ENCODE assay signal across 11 cellular contexts in the genomic region with DNA sequence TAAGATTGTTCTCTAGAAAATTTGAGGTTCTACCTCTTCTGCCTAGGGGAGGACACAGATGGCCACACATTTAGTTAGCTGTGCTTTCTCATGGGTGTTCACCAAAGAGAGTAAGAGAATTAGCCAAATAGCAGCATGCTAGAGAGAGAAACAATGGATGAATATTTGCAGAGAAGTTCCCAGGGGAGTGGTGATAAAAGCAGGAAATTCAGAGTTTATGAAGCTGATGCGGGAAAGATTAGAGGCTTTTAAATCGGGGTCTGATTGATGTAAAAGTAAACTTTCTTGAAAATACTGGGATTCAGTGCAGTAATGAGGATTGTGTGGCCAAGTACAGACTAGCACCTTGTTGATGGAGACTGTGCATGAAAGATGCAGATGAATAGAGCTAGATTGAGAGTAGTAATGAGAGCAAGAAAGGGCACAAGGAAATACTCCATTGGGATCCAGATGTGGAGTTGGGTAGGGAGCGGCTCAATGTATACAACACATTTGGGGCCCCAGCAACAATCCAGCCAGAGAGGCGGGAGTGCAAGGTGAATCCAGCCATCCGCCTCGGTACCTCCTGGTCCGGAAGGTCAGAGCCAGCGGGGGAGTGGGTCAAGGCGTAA. TPM values are rescaled to one million over a fixed set of nuclear protein-coding genes. Genes with fewer than 3 reads are reported as not detected.
A peak's percentile ranks its signal among the peaks of the same experiment; 100 is the strongest.
DNase-seq lines count a peak whose midpoint lies in the region; ATAC-seq and TF ChIP-seq lines count a peak whose summit lies in the region.
"Had no signal": no experiment of that assay in that cellular context is flagged by ENCODE, and none has a peak within 500 bp of the region (broad histone marks: within the 10 kb centered on the region; RNA-seq: fewer than 3 reads in every experiment).

No MANE protein-coding gene starts in this region.

- no peaks in the 10 kb centered on the region for H3K9me3 Mint-ChIP-seq in activated CD4-positive, alpha-beta T cell treated with anti-CD3 and anti-CD28 coated beads, Interleukin-2, amount 10 ng/mL, durations not matched to agents 24 days and 14 days
- no peaks in the 10 kb centered on the region for H3K9me3 Mint-ChIP-seq in activated CD4-positive, alpha-beta T cell treated with anti-CD3 and anti-CD28 coated beads for 36 hours (ENCODE audit: low read depth)
- no peaks in the 10 kb centered on the region for H3K9me3 Mint-ChIP-seq in progenitor cell of endocrine pancreas (ENCODE audit: low read depth)

- H3K27me3 Mint-ChIP-seq in activated CD4-positive, alpha-beta T cell treated with anti-CD3 and anti-CD28 coated beads, Interleukin-2, amount 10 ng/mL, durations not matched to agents 24 days and 14 days = peaks cover 72% of the 10 kb centered on the region
- H3K27me3 Mint-ChIP-seq in activated CD4-positive, alpha-beta T cell treated with anti-CD3 and anti-CD28 coated beads for 36 hours = peaks cover 54% of the 10 kb centered on the region
- peaks cover 85% of the 10 kb centered on the region for H3K27me3 Mint-ChIP-seq in progenitor cell of endocrine pancreas

- H3K4me1 Mint-ChIP-seq in activated CD4-positive, alpha-beta T cell treated with anti-CD3 and anti-CD28 coated beads, Interleukin-2, amount 10 ng/mL, durations not matched to agents 24 days and 14 days = peaks cover 21% of the 10 kb centered on the region
- peaks cover 23% of the 10 kb centered on the region for H3K4me1 Mint-ChIP-seq in activated CD4-positive, alpha-beta T cell treated with anti-CD3 and anti-CD28 coated beads for 36 hours
- peaks cover 10% of the 10 kb centered on the region for H3K4me1 Mint-ChIP-seq in progenitor cell of endocrine pancreas (ENCODE audit: low read depth)

- TF ChIP-seq POLR2A in esophagus squamous epithelium (IDR thresholded peaks at IDR 0.05) = no peak
- no peak for TF ChIP-seq POLR2A in thyroid gland (IDR thresholded peaks at IDR 0.05)

- H3K9me3 ChIP-seq in PC-9 (ENCODE audit: insufficient read depth, low read depth) (no peaks in the 10 kb centered on the region), esophagus squamous epithelium (no peaks in the 10 kb centered on the region), thyroid gland (no peaks in the 10 kb centered on the region)

- no peaks in the 10 kb centered on the region for H3K36me3 ChIP-seq in PC-9 (ENCODE audit: low read depth)
- H3K36me3 ChIP-seq in esophagus squamous epithelium = peaks cover 0 to 2% (median 0%) of the 10 kb centered on the region in 3 donors
- no peaks in the 10 kb centered on the region for H3K36me3 ChIP-seq in thyroid gland

- peak overlapping the region; percentile 73 for H3K4me3 Mint-ChIP-seq in activated CD4-positive, alpha-beta T cell treated with anti-CD3 and anti-CD28 coated beads, Interleukin-2, amount 10 ng/mL, durations not matched to agents 24 days and 14 days
- no peak overlapping the region for H3K4me3 Mint-ChIP-seq in activated CD4-positive, alpha-beta T cell treated with anti-CD3 and anti-CD28 coated beads for 36 hours
- H3K4me3 Mint-ChIP-seq in progenitor cell of endocrine pancreas (ENCODE audit: low read depth) = peak overlapping the region; percentile 14

- H4K20me1 ChIP-seq in PC-9 (ENCODE audit: insufficient read depth) = no peaks in the 10 kb centered on the region

- no peaks in the 10 kb centered on the region for H3K9me2 ChIP-seq in PC-9 (ENCODE audit: insufficient read depth)

- peaks cover 24% of the 10 kb centered on the region; the same call in 1 of the 2 replicates for H3F3A ChIP-seq in PC-9 (ENCODE audit: insufficient read depth, low read depth)

- H3K27me3 ChIP-seq in PC-9 (ENCODE audit: insufficient read depth, low read depth) (no peaks in the 10 kb centered on the region), esophagus squamous epithelium (peaks cover 25 to 82% (median 34%) of the 10 kb centered on the region in 4 donors), thyroid gland (peaks cover 76% of the 10 kb centered on the region)

- H3K4me1 ChIP-seq in PC-9 (replicated peaks; ENCODE audit: insufficient read depth) (peaks cover 32% of the 10 kb centered on the region), esophagus squamous epithelium (peaks cover 40 to 54% (median 42%) of the 10 kb centered on the region in 3 donors), thyroid gland (peaks cover 35 to 49% of the 10 kb centered on the region in 2 donors)

- H3K4me3 ChIP-seq in PC-9 (peak overlapping the region; percentile 67; the same call in 1 of the 2 replicates), esophagus squamous epithelium (peak overlapping the region in 3 of 4 donors; percentile 52 to 69 (median 62)), thyroid gland (replicated peaks in 1 of 3) (no peak overlapping the region)

- TSS peak; percentile 19 for BruUV-seq in PC-9 (replicated peaks; lab: Mats Ljungman, UMichigan)

- no peak for ATAC-seq in activated CD4-positive, alpha-beta T cell treated with anti-CD3 and anti-CD28 coated beads for 36 hours
- no peak for ATAC-seq in left cardiac atrium

- CTCF ChIA-PET in activated CD4-positive, alpha-beta T cell treated with anti-CD3 and anti-CD28 coated beads for 36 hours (lab: Charles Lee) = interaction anchor here (0.9 to 1.6 kb wide), 3 partner anchors 16 to 198 kb away, joined by 3 to 4 read pairs (median 4); no protein-coding TSS in a partner anchor
- CTCF ChIA-PET in PC-9 (lab: Charles Lee) = interaction anchor here (0.6 to 0.7 kb wide), 2 partner anchors 15 to 102 kb away, joined by 4 read pairs; no protein-coding TSS in a partner anchor

- no peak for DNase-seq in activated CD4-positive, alpha-beta T cell treated with anti-CD3 and anti-CD28 coated beads, Interleukin-2, amount 10 ng/mL, durations not matched to agents 24 days and 14 days
- DNase-seq in activated CD4-positive, alpha-beta T cell treated with anti-CD3 and anti-CD28 coated beads for 36 hours = no peak
- DNase-seq in PC-9 = no peak
- DNase-seq in esophagus squamous epithelium (lab: John Stamatoyannopoulos, UW) = no peak
- DNase-seq in progenitor cell of endocrine pancreas (ENCODE audit: low spot score, unreplicated experiment) = no peak
- no peak for DNase-seq in thyroid gland
- no peak for DNase-seq in HPDE6-E6E7 (ENCODE audit: extremely low spot score)
- DNase-seq in left cardiac atrium = no peak
- DNase-seq: amygdala, erythroblast had no signal

- peaks cover 13% of the 10 kb centered on the region for H3K36me3 Mint-ChIP-seq in activated CD4-positive, alpha-beta T cell treated with anti-CD3 and anti-CD28 coated beads, Interleukin-2, amount 10 ng/mL, durations not matched to agents 24 days and 14 days (ENCODE audit: low read depth)
- H3K36me3 Mint-ChIP-seq in activated CD4-positive, alpha-beta T cell treated with anti-CD3 and anti-CD28 coated beads for 36 hours (ENCODE audit: low read depth) = peaks cover 14% of the 10 kb centered on the region
- peaks cover 5% of the 10 kb centered on the region for H3K36me3 Mint-ChIP-seq in progenitor cell of endocrine pancreas (ENCODE audit: insufficient read depth)

- no peak overlapping the region for H3K27ac ChIP-seq in PC-9
- peak overlapping the region in 2 of 4 donors; percentile 48 to 59 for H3K27ac ChIP-seq in esophagus squamous epithelium
- H3K27ac ChIP-seq in thyroid gland = no peak overlapping the region
- H3K27ac ChIP-seq: skin epidermis had no signal

- peak overlapping the region; percentile 36 for H3K27ac Mint-ChIP-seq in activated CD4-positive, alpha-beta T cell treated with anti-CD3 and anti-CD28 coated beads, Interleukin-2, amount 10 ng/mL, durations not matched to agents 24 days and 14 days
- H3K27ac Mint-ChIP-seq in activated CD4-positive, alpha-beta T cell treated with anti-CD3 and anti-CD28 coated beads for 36 hours = no peak overlapping the region
- H3K27ac Mint-ChIP-seq in progenitor cell of endocrine pancreas = no peak overlapping the region

- intact Hi-C loops in activated CD4-positive, alpha-beta T cell treated with anti-CD3 and anti-CD28 coated beads, Interleukin-2, amount 10 ng/mL, durations not matched to agents 24 days and 14 days (cut with micrococcal nuclease) = loop anchor here (1.0 kb wide), 1 partner anchor 8 kb away; no protein-coding TSS in a partner anchor
- intact Hi-C loops in activated CD4-positive, alpha-beta T cell treated with anti-CD3 and anti-CD28 coated beads for 36 hours (cut with DNase I, micrococcal nuclease) = no loop called here
- intact Hi-C loops in PC-9 (cut with micrococcal nuclease; ENCODE audit: unreplicated experiment) = loop anchor here (5.0 kb wide), 1 partner anchor 33 kb away; a partner anchor contains a TSS
- intact Hi-C loops in esophagus squamous epithelium (cut with DNase I) = no loop called here
- intact Hi-C loops in thyroid gland (cut with DNase I) = no loop called here
- intact Hi-C loops in left cardiac atrium (cut with DNase I) = no loop called here

- POLR2A ChIA-PET in activated CD4-positive, alpha-beta T cell treated with anti-CD3 and anti-CD28 coated beads for 36 hours (lab: Charles Lee) = interaction anchor here (0.8 kb wide), 1 partner anchor 9 kb away, joined by 3 read pairs; a partner anchor contains a TSS
- POLR2A ChIA-PET in PC-9 (lab: Charles Lee; ENCODE audit: unreplicated experiment) = interaction anchor here (0.5 kb wide), 1 partner anchor 33 kb away, joined by 3 read pairs; no protein-coding TSS in a partner anchor

- TF ChIP-seq CTCF in PC-9 (conservative IDR thresholded peaks at IDR 0.05) (no peak), esophagus squamous epithelium (IDR thresholded peaks at IDR 0.05) (no peak), progenitor cell of endocrine pancreas (IDR thresholded peaks at IDR 0.05; ENCODE audit: unreplicated experiment) (no peak), thyroid gland (IDR thresholded peaks at IDR 0.05) (no peak)

- H2AFZ ChIP-seq in PC-9 = peak overlapping the region; percentile 98

- H3K4me2 ChIP-seq in PC-9 = peak overlapping the region; percentile 92

- WGBS in esophagus squamous epithelium, 2 donors = 24 to 25% methylated on average over 9 of the region's 9 CpGs
- 18 to 23% methylated on average over 9 of the region's 9 CpGs for WGBS in thyroid gland, 2 donors

- H3K79me2 ChIP-seq in PC-9 (ENCODE audit: low read depth) = no peaks in the 10 kb centered on the region

RNA-seq across cellular contexts. Expression of a gene that starts 8.8 kb away (rescaled TPM):
- total RNA-seq in activated CD4-positive, alpha-beta T cell treated with anti-CD3 and anti-CD28 coated beads, Interleukin-2, amount 10 ng/mL, durations not matched to agents 24 days and 14 days = 0.31 and 0.89 TPM in 2 replicates
- under 1 TPM in 1 of 2 experiments, not detected in 1; 0.25 TPM for total RNA-seq in activated CD4-positive, alpha-beta T cell treated with anti-CD3 and anti-CD28 coated beads for 36 hours
- total RNA-seq in PC-9 (2021) (0.24 and 0.63 TPM in 2 replicates), esophagus squamous epithelium (under 1 TPM in 3 of 4 donors, not detected in 1; 0.22 to 0.95 (median 0.70) TPM), progenitor cell of endocrine pancreas (0.36 and 0.38 TPM in 2 replicates), thyroid gland (not detected), left cardiac atrium (not detected)

RNA-seq across cellular contexts. Expression of a gene that starts 34.1 kb away (rescaled TPM):
- total RNA-seq in activated CD4-positive, alpha-beta T cell treated with anti-CD3 and anti-CD28 coated beads, Interleukin-2, amount 10 ng/mL, durations not matched to agents 24 days and 14 days = 144 and 146 TPM in 2 replicates
- 100 to 1,000 TPM; 100 to 136 TPM for total RNA-seq in activated CD4-positive, alpha-beta T cell treated with anti-CD3 and anti-CD28 coated beads for 36 hours
- 158 and 187 TPM in 2 replicates for total RNA-seq in PC-9 (2021)
- total RNA-seq in esophagus squamous epithelium = 100 to 1,000 TPM in 1 of 4 donors, 10 to 100 TPM in 3; 56.6 to 125 (median 83.1) TPM
- total RNA-seq in progenitor cell of endocrine pancreas = 105 and 107 TPM in 2 replicates
- total RNA-seq in thyroid gland = 10 to 100 TPM; 62.7 to 88.4 (median 75.9) TPM
- total RNA-seq in left cardiac atrium = 100 to 1,000 TPM; 265 to 268 TPM

Comparison
In these comparisons a context has a peak if more than half of its experiments do, and no peak if none do; other contexts are left out.
1. intact Hi-C loops: an anchor here in activated CD4-positive, alpha-beta T cell treated with anti-CD3 and anti-CD28 coated beads, Interleukin-2, amount 10 ng/mL, durations not matched to agents 24 days and 14 days (1.0 kb wide) and PC-9 (5.0 kb wide); none called in activated CD4-positive, alpha-beta T cell treated with anti-CD3 and anti-CD28 coated beads for 36 hours, esophagus squamous epithelium, thyroid gland and left cardiac atrium.
2. H3K4me3 ChIP-seq: peak in PC-9 (single experiment) and esophagus squamous epithelium (3 of 4); none in thyroid gland (0 of 3).